8 cellular contexts compared by ENCODE assay signal in the genomic region with DNA sequence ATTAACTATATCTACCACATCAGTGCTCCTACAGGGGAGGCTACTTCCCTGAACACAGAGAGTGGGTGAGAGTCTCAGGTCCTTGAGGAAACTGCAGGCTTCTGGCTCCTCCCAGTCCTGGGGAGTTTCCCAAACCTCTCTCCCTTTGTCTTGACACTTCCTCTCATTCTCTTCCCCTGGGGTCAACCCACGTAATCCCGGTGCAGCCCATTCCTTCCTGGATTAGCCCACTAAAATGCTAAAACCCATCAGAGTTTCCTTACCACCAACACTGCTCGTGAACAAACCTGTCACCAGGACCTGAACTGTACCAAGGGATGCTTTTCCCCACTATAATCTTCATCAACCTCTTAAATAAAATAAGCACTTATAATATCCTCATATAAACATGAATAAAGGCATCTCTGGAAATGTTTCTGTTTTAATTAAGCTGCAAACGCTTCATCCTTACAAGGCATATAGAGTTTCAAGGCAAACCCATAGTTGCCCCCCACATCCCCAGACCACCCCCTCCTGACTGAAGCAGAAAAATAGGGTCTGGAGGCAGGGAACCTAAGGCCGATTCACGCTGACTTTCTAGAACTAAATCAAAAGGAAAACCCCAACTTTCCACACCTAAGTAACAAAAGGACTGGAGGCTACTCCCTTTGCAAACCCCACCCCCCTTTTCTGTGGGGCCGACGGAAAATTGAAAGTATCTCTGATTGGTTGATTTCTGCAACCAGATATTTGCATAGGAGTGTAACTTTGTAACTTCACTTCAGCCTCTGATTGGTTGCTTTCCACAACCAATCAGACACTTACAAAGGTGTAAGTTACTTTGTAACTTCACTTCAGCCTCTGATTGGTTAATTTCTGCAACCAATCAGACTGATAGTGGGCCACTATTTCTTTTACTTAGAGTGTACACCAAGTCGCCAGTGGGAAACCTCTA. TPM values are rescaled to one million over a fixed set of nuclear protein-coding genes. Genes with fewer than 3 reads are reported as not detected.
DNase-seq lines count a peak whose midpoint lies in the region; ATAC-seq and TF ChIP-seq lines count a peak whose summit lies in the region.

No MANE protein-coding gene starts in this region.

- TF ChIP-seq CTCF in adrenal gland (IDR thresholded peaks at IDR 0.05) = no peak
- TF ChIP-seq CTCF in PC-9 (conservative IDR thresholded peaks at IDR 0.05) = no peak

- CTCF ChIA-PET in PC-9 (lab: Charles Lee) = interaction anchor here (0.6 to 1.7 kb wide), 6 partner anchors 18 to 374 kb away, joined by 3 to 15 read pairs (median 6); no protein-coding TSS in a partner anchor

- H3K4me3 ChIP-seq in ACC112 (ENCODE audit: low read depth, low read length) (no peak overlapping the region), adrenal gland (no peak overlapping the region), PC-9 (no peak overlapping the region)

- ATAC-seq in GM19463 (IDR thresholded peaks at IDR 0.05; ENCODE audit: unreplicated experiment) = peak; percentile 14

- intact Hi-C loops in adrenal gland (cut with DNase I) = no loop called here
- intact Hi-C loops in PC-9 (cut with micrococcal nuclease; ENCODE audit: unreplicated experiment) = loop anchor here (1.0 to 10.0 kb wide), 6 partner anchors 42 to 429 kb away; a partner anchor contains a TSS

- no peaks in the 10 kb centered on the region for H3K9me2 ChIP-seq in PC-9 (ENCODE audit: insufficient read depth)

- POLR2A ChIA-PET in PC-9 (lab: Charles Lee; ENCODE audit: unreplicated experiment) = no interaction called here

- TF ChIP-seq POLR2A in adrenal gland (IDR thresholded peaks at IDR 0.05) = no peak

- H3K27me3 ChIP-seq in ACC112 (ENCODE audit: insufficient read depth, low read length) = no peaks in the 10 kb centered on the region
- H3K27me3 ChIP-seq in adrenal gland = no peaks in the 10 kb centered on the region
- no peaks in the 10 kb centered on the region for H3K27me3 ChIP-seq in PC-9 (ENCODE audit: insufficient read depth, low read depth)

- H2AFZ ChIP-seq in ACC112 (ENCODE audit: low read length, unreplicated experiment) (no peak overlapping the region), PC-9 (no peak overlapping the region)

- H3F3A ChIP-seq in PC-9 (ENCODE audit: insufficient read depth, low read depth) = peaks cover 12% of the 10 kb centered on the region

- H3K4me1 ChIP-seq in ACC112 (ENCODE audit: control insufficient read depth, insufficient read depth, low read length, unreplicated experiment) (peaks cover 28% of the 10 kb centered on the region), adrenal gland (replicated peaks in 1 of 2) (peaks cover 6 to 20% of the 10 kb centered on the region in 2 donors), PC-9 (replicated peaks; ENCODE audit: insufficient read depth) (peaks cover 19% of the 10 kb centered on the region)

- no peak overlapping the region for H3K4me2 ChIP-seq in PC-9

- peak; percentile 89 for DNase-seq in NCI-H1048 (lab: John Stamatoyannopoulos, UW)
- DNase-seq in adrenal gland = peak in 4 of 7 donors; percentile 8 to 57 (median 38)
- DNase-seq in left kidney (ENCODE audit: low read depth, low spot score) = peak; percentile 29
- DNase-seq in PC-9 = no peak
- DNase-seq in globus pallidus (ENCODE audit: low spot score) = no peak
- no peak for DNase-seq in NCI-H2107 (lab: John Stamatoyannopoulos, UW)

- no peaks in the 10 kb centered on the region for H4K20me1 ChIP-seq in PC-9 (ENCODE audit: insufficient read depth)

- peak overlapping the region; percentile 63; the same call in 1 of the 2 replicates for H3K27ac ChIP-seq in ACC112 (ENCODE audit: low read depth, low read length)
- H3K27ac ChIP-seq in adrenal gland = peak overlapping the region in 1 of 5 donors; percentile 1
- H3K27ac ChIP-seq in PC-9 = no peak overlapping the region

- H3K9me3 ChIP-seq in adrenal gland (replicated peaks in 1 of 3) (no peaks in the 10 kb centered on the region), PC-9 (ENCODE audit: insufficient read depth, low read depth) (no peaks in the 10 kb centered on the region)

- WGBS in adrenal gland, 4 donors = 56 to 68% (median 61%) methylated on average over 9 of the region's 9 CpGs

- H3K36me3 ChIP-seq in ACC112 (ENCODE audit: insufficient read depth, low read length) (no peaks in the 10 kb centered on the region), adrenal gland (replicated peaks in 1 of 2) (no peaks in the 10 kb centered on the region), PC-9 (ENCODE audit: low read depth) (no peaks in the 10 kb centered on the region)

- H3K79me2 ChIP-seq in ACC112 (ENCODE audit: control insufficient read depth, insufficient read depth, low read length, unreplicated experiment) (peaks cover 4% of the 10 kb centered on the region), PC-9 (ENCODE audit: low read depth) (no peaks in the 10 kb centered on the region)

- no TSS peak for BruUV-seq in PC-9 (replicated peaks; lab: Mats Ljungman, UMichigan)

RNA-seq across cellular contexts. Expression of a gene that starts 19.0 kb away (rescaled TPM):
- 1,000 to 10,000 TPM in 4 of 8 donors, 100 to 1,000 TPM in 4; 473 to 2,004 (median 995) TPM for total RNA-seq in adrenal gland
- polyA plus RNA-seq in adrenal gland = 1,000 to 10,000 TPM in 2 of 3 donors, 100 to 1,000 TPM in 1; 700 to 1,968 (median 1,951) TPM
- total RNA-seq in PC-9 (2021) = 1,668 and 1,769 TPM in 2 replicates

RNA-seq across cellular contexts. Expression of a gene that starts 43.6 kb away (rescaled TPM):
- 1 to 10 TPM in 2 of 8 donors, under 1 TPM in 5, not detected in 1; 0.37 to 2.4 (median 0.69) TPM for total RNA-seq in adrenal gland
- polyA plus RNA-seq in adrenal gland = 1 to 10 TPM in 2 of 3 donors, under 1 TPM in 1; 0.29 to 1.4 (median 1.0) TPM
- total RNA-seq in PC-9 (2021) = 0.88 and 2.2 TPM in 2 replicates

RNA-seq across cellular contexts. Expression of a gene that starts 46.5 kb away (rescaled TPM):
- total RNA-seq in adrenal gland (10 to 100 TPM; 19.3 to 74.2 (median 45.4) TPM), PC-9 (2021) (95.3 and 97.8 TPM in 2 replicates)
- polyA plus RNA-seq in adrenal gland = 10 to 100 TPM in 2 of 3 donors, 1 to 10 TPM in 1; 9.7 to 63.3 (median 11.6) TPM

Comparison
In these comparisons a context has a peak if more than half of its experiments do, and no peak if none do; other contexts are left out.
1. DNase-seq: peak in NCI-H1048 (single experiment), adrenal gland (4 of 7) and left kidney (single experiment); none in PC-9 (0 of 2), globus pallidus (single experiment) and NCI-H2107 (single experiment).